ENCODE assay signal across 18 cellular contexts in genomic region chr2:185618630-185619029, GRCh38.
DNase-seq lines count a peak whose midpoint lies in the region; ATAC-seq and TF ChIP-seq lines count a peak whose summit lies in the region.
"Had no signal": no experiment of that assay in that cellular context is flagged by ENCODE, and none has a peak within 500 bp of the region (broad histone marks: within the 10 kb centered on the region; RNA-seq: fewer than 3 reads in every experiment).

No MANE protein-coding gene starts in this region.

- H4K8ac ChIP-seq in mesendoderm (ENCODE audit: low read depth, low read length), result no peak overlapping the region

- no peak overlapping the region for H3K4me2 ChIP-seq in mammary epithelial cell (ENCODE audit: insufficient read depth, low read depth, low read length)
- H3K4me2 ChIP-seq in mesendoderm (ENCODE audit: low read length), result no peak overlapping the region

- dilution Hi-C loops in mammary epithelial cell (cut with HindIII; ENCODE audit: low sequenced_read_pairs), result no loop called here

- no peaks in the 10 kb centered on the region for H4K20me1 ChIP-seq in mammary epithelial cell (ENCODE audit: insufficient read depth, low read length)

- ATAC-seq in HG03571 (IDR thresholded peaks at IDR 0.05; ENCODE audit: unreplicated experiment), result no peak
- ATAC-seq: SK-N-SH treated with all-trans-retinoic acid at 6 μM for 48 hours; stimulated activated naive CD8-positive, alpha-beta T cell treated with anti-CD3 and anti-CD28 coated beads, Interleukin-15, amount 100 ng/mL, for 72 hours had no signal

- H2BK15ac ChIP-seq in mesendoderm (replicated peaks; ENCODE audit: low read depth), result no peak overlapping the region

- intact Hi-C loops in mammary epithelial cell (cut with micrococcal nuclease), result no loop called here

- BruUV-seq in mammary epithelial cell (replicated peaks; lab: Mats Ljungman, UMichigan), result no TSS peak

- no peak for TF ChIP-seq CTCF in mammary epithelial cell (conservative IDR thresholded peaks at IDR 0.05 in 1 of 2, IDR thresholded peaks at IDR 0.05 in 1 of 2; ENCODE audit: extremely low read depth in 1 of 2, insufficient read depth in 1 of 2, low read depth in 1 of 2, low read length in 2 of 2)

- no peak overlapping the region for H2AK5ac ChIP-seq in mesendoderm (ENCODE audit: low read length)

- H3K36me3 ChIP-seq in mammary epithelial cell (ENCODE audit: insufficient read depth, low read length), result no peaks in the 10 kb centered on the region
- no peaks in the 10 kb centered on the region for H3K36me3 ChIP-seq in mesendoderm (ENCODE audit: control insufficient read depth, insufficient read depth, low read length)

- no peak overlapping the region for H4K5ac ChIP-seq in mesendoderm (ENCODE audit: low read length)

- H2BK5ac ChIP-seq in mesendoderm (ENCODE audit: low read length), result no peak overlapping the region

- H3K4me3 ChIP-seq in mammary epithelial cell (replicated peaks in 1 of 3; ENCODE audit: insufficient read depth in 1 of 3, low read depth in 2 of 3, low read length in 3 of 3) (no peak overlapping the region), mesendoderm (ENCODE audit: low read length) (no peak overlapping the region)

- H3K27me3 ChIP-seq in mammary epithelial cell (ENCODE audit: insufficient read depth, low read length) (no peaks in the 10 kb centered on the region), mesendoderm (ENCODE audit: insufficient read depth, low read length, poor library complexity) (no peaks in the 10 kb centered on the region)

- no peaks in the 10 kb centered on the region for H3K79me2 ChIP-seq in mammary epithelial cell (ENCODE audit: insufficient read depth, low read length)
- no peaks in the 10 kb centered on the region for H3K79me2 ChIP-seq in mesendoderm (ENCODE audit: control insufficient read depth, insufficient read depth, low read length)

- H3K4ac ChIP-seq in mesendoderm (ENCODE audit: low read depth, low read length), result no peak overlapping the region

- in situ Hi-C loops in mammary epithelial cell (cut with MboI; ENCODE audit: low sequenced_read_pairs in 2 of 2), result no loop called here

- 100% methylated on average over 1 of the region's 1 CpG for WGBS in mammary epithelial cell (ENCODE audit: low coverage, missing lambda C conversion rate)
- no CpG with 5 or more reads among the region's 1 CpG for WGBS in mesendoderm (ENCODE audit: extremely low coverage, insufficient coverage, low lambda C conversion rate)

- peaks cover 7% of the 10 kb centered on the region for H3K4me1 ChIP-seq in mammary epithelial cell (ENCODE audit: insufficient read depth, low read length)
- no peaks in the 10 kb centered on the region for H3K4me1 ChIP-seq in mesendoderm (ENCODE audit: control insufficient read depth, low read depth, low read length)

- no peak overlapping the region for H3K27ac ChIP-seq in mammary epithelial cell (ENCODE audit: insufficient read depth, low read depth, low read length)
- H3K27ac ChIP-seq in mesendoderm (ENCODE audit: low read depth, low read length), result no peak overlapping the region
- H3K27ac ChIP-seq: VCaP had no signal

- no peak overlapping the region for H3K18ac ChIP-seq in mesendoderm (ENCODE audit: low read length)

- no peak overlapping the region for H2BK120ac ChIP-seq in mesendoderm (ENCODE audit: low read depth, low read length)

- H3K56ac ChIP-seq in mesendoderm (ENCODE audit: low read length), result no peak overlapping the region

- CTCF ChIA-PET in mammary epithelial cell (lab: Charles Lee; ENCODE audit: low non-redundant PET), result no interaction called here

- no peak overlapping the region for H3K23ac ChIP-seq in mesendoderm (ENCODE audit: low read length)

- peak overlapping the region; percentile 6 for H2AFZ ChIP-seq in mammary epithelial cell (ENCODE audit: low read depth, low read length)

- peaks cover 2% of the 10 kb centered on the region for H3K9me3 ChIP-seq in mammary epithelial cell (replicated peaks; ENCODE audit: insufficient read depth, low read length)

- no peaks in the 10 kb centered on the region for H3K79me1 ChIP-seq in mesendoderm (ENCODE audit: low read length)

- DNase-seq in H4 (ENCODE audit: low spot score), result peak; percentile 17
- DNase-seq in NCI-H446 treated with DMSO at 0.1 percent for 48 hours (lab: John Stamatoyannopoulos, UW), result peak; percentile 33
- DNase-seq in mammary epithelial cell, result peak; percentile 56
- DNase-seq in mesendoderm, result peak; percentile 33
- DNase-seq in stimulated activated CD4-positive, alpha-beta T cell treated with anti-CD3 and anti-CD28 coated beads, Interleukin-15, amount 100 ng/mL, for 24 hours, result no peak
- no peak for DNase-seq in NCI-H1930 (lab: John Stamatoyannopoulos, UW)
- no peak for DNase-seq in NCI-H2227 (lab: John Stamatoyannopoulos, UW; ENCODE audit: unreplicated experiment)
- DNase-seq: activated effector memory CD4-positive, alpha-beta T cell treated with anti-CD3 and anti-CD28 coated beads, Interleukin-2, amount 50 U/mL, for 16 hours; DMS 273 treated with DMSO at 0.1 percent for 48 hours; effector CD4-positive, alpha-beta T cell; foreskin fibroblast; midbrain; NCI-H2171 treated with DMSO at 0.1 percent for 48 hours; occipital lobe; stimulated activated naive CD8-positive, alpha-beta T cell treated with anti-CD3 and anti-CD28 coated beads, Interleukin-15, amount 100 ng/mL, for 72 hours had no signal

- H3K9ac ChIP-seq in mammary epithelial cell (ENCODE audit: insufficient read depth, low read length), result no peak overlapping the region
- no peak overlapping the region for H3K9ac ChIP-seq in mesendoderm (ENCODE audit: low read length)

Comparison
In these comparisons a context has a peak if more than half of its experiments do, and no peak if none do; other contexts are left out.
1. DNase-seq: peak in H4 (single experiment), NCI-H446 treated with DMSO at 0.1 percent for 48 hours (single experiment), mammary epithelial cell (single experiment) and mesendoderm (single experiment); none in stimulated activated CD4-positive, alpha-beta T cell treated with anti-CD3 and anti-CD28 coated beads, Interleukin-15, amount 100 ng/mL, for 24 hours (single experiment), NCI-H1930 (0 of 2) and NCI-H2227 (single experiment).